Comparison of ENCODE assay signal across 1 cellular context in genomic region chr16:67659675-67660563, GRCh38.
TF ChIP-seq lines count a peak whose summit lies in the region.

Gene ACD (minus strand): TSS chr16:67660260. CDS start chr16:67660220, 40 bp downstream.

TF ChIP-seq in HepG2, 621 proteins besides CTCF, POLR2A, EP300 and RAD21 (continued from another document and continues in another):
- TF ChIP-seq NFATC3 (CRISPR knock-in tag; IDR thresholded peaks at IDR 0.05), result peak; percentile 87; the same call in 1 of the 2 replicates
- no peak; the same call in none of the 2 replicates for TF ChIP-seq KDM2A (CRISPR knock-in tag; IDR thresholded peaks at IDR 0.05; ENCODE audit: borderline replicate concordance, low read depth)
- 0 out of 2 replicates have a peak, but pooled peaks have one; percentile 29 for TF ChIP-seq GMEB2 (CRISPR knock-in tag; IDR thresholded peaks at IDR 0.05; ENCODE audit: low read depth)
- TF ChIP-seq ZFP1 (CRISPR knock-in tag; IDR thresholded peaks at IDR 0.05), result peak; percentile 61
- TF ChIP-seq ZSCAN21 (CRISPR knock-in tag; IDR thresholded peaks at IDR 0.05; ENCODE audit: borderline replicate concordance), result peak; percentile 89
- no peak for TF ChIP-seq ZBTB7A (CRISPR knock-in tag; IDR thresholded peaks at IDR 0.05)
- peak; percentile 73; the same call in 1 of the 2 replicates for TF ChIP-seq ZNF530 (CRISPR knock-in tag; IDR thresholded peaks at IDR 0.05; ENCODE audit: low read depth)
- TF ChIP-seq NAIF1 (CRISPR knock-in tag; IDR thresholded peaks at IDR 0.05; ENCODE audit: borderline replicate concordance), result no peak; the same call in 1 of the 2 replicates
- peak; percentile 61; the same call in 1 of the 2 replicates for TF ChIP-seq ZNF362 (CRISPR knock-in tag; IDR thresholded peaks at IDR 0.05; ENCODE audit: borderline replicate concordance)
- TF ChIP-seq RARG (CRISPR knock-in tag; IDR thresholded peaks at IDR 0.05; ENCODE audit: low read depth), result no peak
- peak; percentile 64; the same call in 1 of the 2 replicates for TF ChIP-seq ZNF160 (CRISPR knock-in tag; IDR thresholded peaks at IDR 0.05)
- TF ChIP-seq POGZ (CRISPR knock-in tag; IDR thresholded peaks at IDR 0.05), result peak; percentile 13; the same call in 1 of the 2 replicates
- no peak; the same call in 1 of the 2 replicates for TF ChIP-seq ZNF121 (CRISPR knock-in tag; IDR thresholded peaks at IDR 0.05)
- TF ChIP-seq TCF7L2 (IDR thresholded peaks at IDR 0.05; ENCODE audit: low read depth, low read length), result no peak
- TF ChIP-seq MZF1 (CRISPR knock-in tag; IDR thresholded peaks at IDR 0.05; ENCODE audit: borderline replicate concordance), result peak; percentile 89; the same call in 1 of the 2 replicates
- TF ChIP-seq TEAD3 (CRISPR knock-in tag; optimal IDR thresholded peaks at IDR 0.05; ENCODE audit: borderline replicate concordance), result no peak
- peak; percentile 43; the same call in 1 of the 2 replicates for TF ChIP-seq TMF1 (CRISPR knock-in tag; IDR thresholded peaks at IDR 0.05; ENCODE audit: low read depth)
- peak; percentile 70 for TF ChIP-seq SMAD9 (CRISPR knock-in tag; IDR thresholded peaks at IDR 0.05)
- peak; percentile 87; the same call in 1 of the 2 replicates for TF ChIP-seq SIN3A (IDR thresholded peaks at IDR 0.05; ENCODE audit: borderline replicate concordance, low read depth, low read length)
- peak; percentile 87; the same call in 1 of the 2 replicates for TF ChIP-seq ZNF782 (CRISPR knock-in tag; IDR thresholded peaks at IDR 0.05; ENCODE audit: borderline replicate concordance)
- no peak; the same call in 1 of the 2 replicates for TF ChIP-seq RCOR2 (CRISPR knock-in tag; IDR thresholded peaks at IDR 0.05)
- peak; percentile 26; the same call in 1 of the 2 replicates for TF ChIP-seq ATF2 (CRISPR knock-in tag; IDR thresholded peaks at IDR 0.05)
- peak; percentile 25 to 90; a peak in 3 of 4 replicates for TF ChIP-seq HMGXB4 (CRISPR knock-in tag; IDR thresholded peaks at IDR 0.05; ENCODE audit: borderline replicate concordance in 1 of 2, low read depth in 1 of 2)
- TF ChIP-seq ZNF691 (CRISPR knock-in tag; IDR thresholded peaks at IDR 0.05; ENCODE audit: borderline replicate concordance, low read depth), result peak; percentile 85; the same call in 1 of the 2 replicates
- no peak for TF ChIP-seq ETV6 (CRISPR knock-in tag; conservative IDR thresholded peaks at IDR 0.05)
- TF ChIP-seq EZH2 (conservative IDR thresholded peaks at IDR 0.05; ENCODE audit: low read depth, low read length), result no peak
- TF ChIP-seq ZBTB2 (CRISPR knock-in tag; IDR thresholded peaks at IDR 0.05; ENCODE audit: low read depth), result no peak
- TF ChIP-seq ARHGAP35 (CRISPR knock-in tag; IDR thresholded peaks at IDR 0.05; ENCODE audit: borderline replicate concordance), result peak; percentile 53; the same call in 1 of the 2 replicates
- TF ChIP-seq NFAT5 (CRISPR knock-in tag; IDR thresholded peaks at IDR 0.05), result peak; percentile 30
- no peak for TF ChIP-seq SNRNP70 (IDR thresholded peaks at IDR 0.05; ENCODE audit: low read depth, low read length)
- no peak for TF ChIP-seq BCLAF1 (IDR thresholded peaks at IDR 0.05)
- 0 out of 2 replicates have a peak, but pooled peaks have one; percentile 47 for TF ChIP-seq ZNF432 (CRISPR knock-in tag; IDR thresholded peaks at IDR 0.05; ENCODE audit: borderline replicate concordance)
- no peak for TF ChIP-seq ONECUT2 (CRISPR knock-in tag; IDR thresholded peaks at IDR 0.05)
- TF ChIP-seq MAFF (IDR thresholded peaks at IDR 0.05; ENCODE audit: low read depth, low read length), result no peak
- TF ChIP-seq SAFB2 (CRISPR knock-in tag; IDR thresholded peaks at IDR 0.05; ENCODE audit: borderline replicate concordance, low read depth), result peak; percentile 92
- TF ChIP-seq ZNF761 (CRISPR knock-in tag; conservative IDR thresholded peaks at IDR 0.05), result peak; percentile 83; the same call in 1 of the 2 replicates
- 0 out of 2 replicates have a peak, but pooled peaks have one; percentile 51 for TF ChIP-seq DPF2 (CRISPR knock-in tag; IDR thresholded peaks at IDR 0.05; ENCODE audit: borderline replicate concordance, low read depth)
- TF ChIP-seq MNT (IDR thresholded peaks at IDR 0.05), result no peak
- TF ChIP-seq GZF1 (CRISPR knock-in tag; IDR thresholded peaks at IDR 0.05), result no peak; the same call in 1 of the 2 replicates
- TF ChIP-seq ZNF234 (CRISPR knock-in tag; conservative IDR thresholded peaks at IDR 0.05), result no peak
- TF ChIP-seq DR1 (CRISPR knock-in tag; IDR thresholded peaks at IDR 0.05), result peak; percentile 51
